Comparison of ENCODE assay signal across 9 cellular contexts in the genomic region with DNA sequence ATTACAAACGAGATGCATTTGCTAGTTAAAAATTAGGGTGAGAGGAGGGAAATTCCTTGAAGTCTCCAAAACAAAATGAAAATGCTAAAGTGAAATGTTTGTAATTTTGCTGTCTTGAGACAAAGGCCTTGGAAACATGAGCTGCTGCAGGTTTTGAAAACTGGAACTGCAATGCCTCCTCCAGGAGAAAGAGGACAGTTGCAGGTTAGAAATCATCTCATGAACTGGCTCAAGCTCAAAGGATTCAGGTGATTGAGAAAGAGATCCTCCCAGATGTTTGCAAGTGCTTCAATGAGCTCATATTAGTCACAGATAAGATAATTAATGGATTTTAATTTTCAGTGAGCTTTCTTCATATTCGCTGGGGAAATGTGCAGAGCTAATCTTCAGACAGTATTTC. TPM values are rescaled to one million over a fixed set of nuclear protein-coding genes. Genes with fewer than 3 reads are reported as not detected.
A peak's percentile ranks its signal among the peaks of the same experiment; 100 is the strongest.
DNase-seq lines count a peak whose midpoint lies in the region; ATAC-seq lines count a peak whose summit lies in the region.
"Had no signal": no experiment of that assay in that cellular context is flagged by ENCODE, and none has a peak within 500 bp of the region (broad histone marks: within the 10 kb centered on the region; RNA-seq: fewer than 3 reads in every experiment).

No MANE protein-coding gene starts in this region.

- peak; percentile 5 for DNase-seq in DMS114 treated with DMSO at 0.1 percent for 48 hours (lab: John Stamatoyannopoulos, UW; ENCODE audit: unreplicated experiment)
- DNase-seq in NAMALWA (ENCODE audit: low spot score) = peak; percentile 18
- DNase-seq in astrocyte of the hippocampus (ENCODE audit: low read depth, low spot score) = peak; percentile 52
- DNase-seq in myocyte (ENCODE audit: low read depth) = peak; percentile 41
- DNase-seq in hepatic stellate cell (ENCODE audit: low spot score) = no peak
- DNase-seq: activated CD4-positive, alpha-beta T cell treated with anti-CD3 and anti-CD28 coated beads, Interleukin-2, amount 50 U/mL, for 1 hour had no signal

- no peak for ATAC-seq in HG03442 (IDR thresholded peaks at IDR 0.05; ENCODE audit: unreplicated experiment)
- ATAC-seq in GM21447 (IDR thresholded peaks at IDR 0.05; ENCODE audit: unreplicated experiment) = no peak
- no peak for ATAC-seq in HG03460 (IDR thresholded peaks at IDR 0.05; ENCODE audit: unreplicated experiment)

RNA-seq across cellular contexts. Expression of a gene that starts 32.4 kb away (rescaled TPM):
- total RNA-seq in myocyte = 151 and 204 TPM in 2 replicates
- polyA plus RNA-seq in myocyte (2012) = 68.5 TPM
